ENCODE assay signal across 14 cellular contexts in genomic region chr12:122963928-122964240, GRCh38. TPM values are rescaled to one million over a fixed set of nuclear protein-coding genes. Genes with fewer than 3 reads are reported as not detected.
DNase-seq lines count a peak whose midpoint lies in the region; ATAC-seq, FAIRE-seq and TF ChIP-seq lines count a peak whose summit lies in the region.
"Had no signal": no experiment of that assay in that cellular context is flagged by ENCODE, and none has a peak within 500 bp of the region (broad histone marks: within the 10 kb centered on the region; RNA-seq: fewer than 3 reads in every experiment).

No MANE protein-coding gene starts in this region.

- TF ChIP-seq CTCF in breast epithelium (IDR thresholded peaks at IDR 0.05) (no peak), MCF 10A (IDR thresholded peaks at IDR 0.05; ENCODE audit: unreplicated experiment) (no peak), astrocyte (IDR thresholded peaks at IDR 0.05; ENCODE audit: insufficient read depth, low read depth, low read length) (no peak), kidney (IDR thresholded peaks at IDR 0.05; ENCODE audit: borderline replicate concordance, extremely low read depth, insufficient read depth) (no peak)
- no peak for TF ChIP-seq CTCF in CD4-positive, alpha-beta T cell (IDR thresholded peaks at IDR 0.05)

- no TSS peak for BruUV-seq in MCF 10A (replicated peaks; lab: Mats Ljungman, UMichigan)

- POLR2A ChIA-PET in MCF 10A (lab: Yijun Ruan, JAX): interaction anchor here (0.8 kb wide), 1 partner anchor 75 kb away, joined by 5 read pairs; no protein-coding TSS in a partner anchor
- POLR2A ChIA-PET in CD4-positive, alpha-beta T cell (lab: Charles Lee): no interaction called here

- H3K9ac ChIP-seq in astrocyte (ENCODE audit: low read length): no peak overlapping the region
- no peak overlapping the region for H3K9ac ChIP-seq in kidney (ENCODE audit: low read length in 2 of 2)

- H3K9me3 ChIP-seq in breast epithelium (no peaks in the 10 kb centered on the region), astrocyte (ENCODE audit: insufficient read depth, low read depth, low read length) (no peaks in the 10 kb centered on the region), kidney (ENCODE audit: control insufficient read depth in 1 of 2, low read length in 2 of 2) (no peaks in the 10 kb centered on the region)
- H3K9me3 ChIP-seq in CD4-positive, alpha-beta T cell (ENCODE audit: control insufficient read depth, low read length): no peaks in the 10 kb centered on the region
- H3K9me3 ChIP-seq: A549, esophagus muscularis mucosa had no signal

- peak overlapping the region; percentile 49 for H3K4me2 ChIP-seq in astrocyte (ENCODE audit: low read length)
- H3K4me2 ChIP-seq: A549 had no signal

- H3K4me1 Mint-ChIP-seq in MCF 10A (ENCODE audit: insufficient read depth, unreplicated experiment) (no peaks in the 10 kb centered on the region), astrocyte (ENCODE audit: low read depth, unreplicated experiment) (peaks cover 2% of the 10 kb centered on the region)
- H3K4me1 Mint-ChIP-seq in CD4-positive, alpha-beta T cell (ENCODE audit: low read depth): peaks cover 5% of the 10 kb centered on the region

- H3K4me3 Mint-ChIP-seq in MCF 10A (ENCODE audit: unreplicated experiment) (no peak overlapping the region), astrocyte (ENCODE audit: unreplicated experiment) (no peak overlapping the region)
- no peak overlapping the region for H3K4me3 Mint-ChIP-seq in CD4-positive, alpha-beta T cell
- H3K4me3 Mint-ChIP-seq: activated B cell treated with CpG ODN at 0.5 μM for 24 hours had no signal

- no peaks in the 10 kb centered on the region for H3K27me3 ChIP-seq in breast epithelium
- H3K27me3 ChIP-seq in astrocyte (ENCODE audit: insufficient read depth, low read length): no peaks in the 10 kb centered on the region
- no peaks in the 10 kb centered on the region for H3K27me3 ChIP-seq in CD4-positive, alpha-beta T cell (ENCODE audit: control insufficient read depth, insufficient read depth, low read length)
- H3K27me3 ChIP-seq: esophagus muscularis mucosa had no signal

- FAIRE-seq in astrocyte (lab: Jason Lieb, UNC) (no peak), kidney (lab: Jason Lieb, UNC) (no peak)
- FAIRE-seq: A549, GM18507 had no signal

- no peak for ATAC-seq in CD4-positive, alpha-beta T cell (ENCODE audit: poor library complexity)
- no peak for ATAC-seq in GM19395 (IDR thresholded peaks at IDR 0.05; ENCODE audit: unreplicated experiment)
- no peak for ATAC-seq in GM19035 (IDR thresholded peaks at IDR 0.05; ENCODE audit: unreplicated experiment)
- ATAC-seq: A549 had no signal

- H3K36me3 ChIP-seq in breast epithelium (no peaks in the 10 kb centered on the region), astrocyte (ENCODE audit: insufficient read depth, low read length) (no peaks in the 10 kb centered on the region), kidney (ENCODE audit: control insufficient read depth in 1 of 2, insufficient read depth in 2 of 2, low read length in 2 of 2) (peaks cover 0 to 5% of the 10 kb centered on the region in 2 donors)

- H3K27me3 Mint-ChIP-seq in MCF 10A (ENCODE audit: insufficient read depth, unreplicated experiment) (no peaks in the 10 kb centered on the region), astrocyte (ENCODE audit: low read depth, unreplicated experiment) (no peaks in the 10 kb centered on the region)
- no peaks in the 10 kb centered on the region for H3K27me3 Mint-ChIP-seq in CD4-positive, alpha-beta T cell
- H3K27me3 Mint-ChIP-seq: activated B cell treated with CpG ODN at 0.5 μM for 24 hours had no signal

- H3K27ac ChIP-seq in breast epithelium: peak overlapping the region in 1 of 2 donors; percentile 20
- H3K27ac ChIP-seq in astrocyte (ENCODE audit: low read depth, low read length): no peak overlapping the region
- no peak overlapping the region for H3K27ac ChIP-seq in kidney (ENCODE audit: low read depth in 2 of 2, low read length in 2 of 2)
- H3K27ac ChIP-seq in CD4-positive, alpha-beta T cell (ENCODE audit: low read depth, low read length): no peak overlapping the region
- H3K27ac ChIP-seq: A549, esophagus muscularis mucosa had no signal

- H3K36me3 Mint-ChIP-seq in MCF 10A (ENCODE audit: insufficient read depth, unreplicated experiment) (no peaks in the 10 kb centered on the region), astrocyte (ENCODE audit: low read depth, unreplicated experiment) (peaks cover 2% of the 10 kb centered on the region)
- no peaks in the 10 kb centered on the region for H3K36me3 Mint-ChIP-seq in CD4-positive, alpha-beta T cell (ENCODE audit: low read depth)

- H3K9me3 Mint-ChIP-seq in MCF 10A (ENCODE audit: unreplicated experiment): no peaks in the 10 kb centered on the region
- no peaks in the 10 kb centered on the region for H3K9me3 Mint-ChIP-seq in astrocyte (ENCODE audit: unreplicated experiment)
- H3K9me3 Mint-ChIP-seq in CD4-positive, alpha-beta T cell: no peaks in the 10 kb centered on the region
- H3K9me3 Mint-ChIP-seq: activated B cell treated with CpG ODN at 0.5 μM for 24 hours had no signal

- CTCF ChIA-PET in MCF 10A (lab: Yijun Ruan, JAX): interaction anchor here (0.6 to 3.9 kb wide), 6 partner anchors 10 to 287 kb away, joined by 3 to 15 read pairs (median 4); no protein-coding TSS in a partner anchor
- CTCF ChIA-PET in CD4-positive, alpha-beta T cell (lab: Charles Lee): no interaction called here

- H4K20me1 ChIP-seq in astrocyte (ENCODE audit: insufficient read depth, low read length): peaks cover 28% of the 10 kb centered on the region

- H3K4me1 ChIP-seq in breast epithelium: peaks cover 5 to 21% of the 10 kb centered on the region in 2 donors
- H3K4me1 ChIP-seq in astrocyte (ENCODE audit: insufficient read depth, low read length): peaks cover 23% of the 10 kb centered on the region
- peaks cover 19 to 24% of the 10 kb centered on the region in 2 donors for H3K4me1 ChIP-seq in kidney (ENCODE audit: control insufficient read depth in 1 of 2, insufficient read depth in 1 of 2, low read depth in 1 of 2, low read length in 2 of 2)

- H3K27ac Mint-ChIP-seq in MCF 10A (ENCODE audit: low read depth, unreplicated experiment) (no peak overlapping the region), astrocyte (ENCODE audit: unreplicated experiment) (no peak overlapping the region)
- no peak overlapping the region for H3K27ac Mint-ChIP-seq in CD4-positive, alpha-beta T cell
- H3K27ac Mint-ChIP-seq: activated B cell treated with CpG ODN at 0.5 μM for 24 hours had no signal

- H2AFZ ChIP-seq in astrocyte (ENCODE audit: low read depth, low read length): no peak overlapping the region

- DNase-seq in breast epithelium (ENCODE audit: low spot score in 2 of 2) (no peak), MCF 10A (ENCODE audit: unreplicated experiment) (no peak), astrocyte (ENCODE audit: low read depth) (peak; percentile 44), kidney (peak; percentile 76), ecto neural progenitor cell (ENCODE audit: low spot score) (no peak)
- DNase-seq in CD4-positive, alpha-beta T cell: no peak
- DNase-seq: activated B cell treated with CpG ODN at 0.5 μM for 24 hours; stimulated activated CD4-positive, alpha-beta T cell treated with anti-CD3 and anti-CD28 coated beads, Interleukin-2, amount 100 ng/mL, for 24 hours; stimulated activated naive CD4-positive, alpha-beta T cell had no signal

- H3K4me3 ChIP-seq in breast epithelium (peak overlapping the region in 2 of 3 donors; percentile 18 to 49), astrocyte (ENCODE audit: insufficient read depth, low read depth, low read length) (no peak overlapping the region), kidney (ENCODE audit: low read length in 2 of 2) (no peak overlapping the region)
- H3K4me3 ChIP-seq: A549, esophagus muscularis mucosa had no signal

- no peaks in the 10 kb centered on the region for H3K79me2 ChIP-seq in astrocyte (ENCODE audit: insufficient read depth, low read length)

- TF ChIP-seq POLR2A in breast epithelium (IDR thresholded peaks at IDR 0.05): no peak

- intact Hi-C loops in breast epithelium (cut with DNase I; ENCODE audit: low total_unique reads) (loop anchor here (10.0 kb wide), 1 partner anchor 81 kb away; no protein-coding TSS in a partner anchor), MCF 10A (cut with micrococcal nuclease) (no loop called here), kidney (cut with DNase I) (no loop called here)
- intact Hi-C loops in CD4-positive, alpha-beta T cell (cut with DNase I, micrococcal nuclease): no loop called here

RNA-seq across cellular contexts. Expression of gene ABCB9, which starts 2.4 kb away (rescaled TPM):
- total RNA-seq in breast epithelium (1 to 10 TPM in 2 of 3 donors, under 1 TPM in 1; 0.96 to 8.6 (median 6.2) TPM), MCF 10A (2022) (1.6 and 3.2 TPM in 2 replicates), astrocyte (11.6 and 12.9 TPM in 2 replicates), kidney (7.6 TPM)
- 4.6 TPM for polyA plus RNA-seq in kidney (ENCODE audit: insufficient read depth, low read depth, low replicate concordance)
- total RNA-seq in CD4-positive, alpha-beta T cell: 1 to 10 TPM; 5.4 to 6.2 TPM

RNA-seq across cellular contexts. Expression of gene OGFOD2, which starts 11.2 kb away (rescaled TPM):
- total RNA-seq in breast epithelium: 10 to 100 TPM in 2 of 3 donors, 1 to 10 TPM in 1; 9.0 to 16.5 (median 12.1) TPM
- 17.5 and 22.5 TPM in 2 replicates for total RNA-seq in MCF 10A (2022)
- 13.3 and 16.1 TPM in 2 replicates for total RNA-seq in astrocyte
- 22.9 TPM for total RNA-seq in kidney
- 27.5 TPM for polyA plus RNA-seq in kidney (ENCODE audit: insufficient read depth, low read depth, low replicate concordance)
- total RNA-seq in CD4-positive, alpha-beta T cell: 10 to 100 TPM; 12.0 to 14.9 TPM

RNA-seq across cellular contexts. Expression of gene ARL6IP4, which starts 16.6 kb away (rescaled TPM):
- 100 to 1,000 TPM; 196 to 279 (median 234) TPM for total RNA-seq in breast epithelium
- total RNA-seq in MCF 10A (2022): 198 and 238 TPM in 2 replicates
- 121 and 122 TPM in 2 replicates for total RNA-seq in astrocyte
- total RNA-seq in kidney: 168 TPM
- polyA plus RNA-seq in kidney (ENCODE audit: insufficient read depth, low read depth, low replicate concordance): 362 TPM
- 100 to 1,000 TPM; 140 to 142 TPM for total RNA-seq in CD4-positive, alpha-beta T cell

Comparison
In these comparisons a context has a peak if more than half of its experiments do, and no peak if none do; other contexts are left out.
1. DNase-seq: peak in astrocyte (single experiment) and kidney (single experiment); none in breast epithelium (0 of 2), MCF 10A (single experiment), CD4-positive, alpha-beta T cell (0 of 10) and ecto neural progenitor cell (single experiment).
2. H3K4me3 ChIP-seq: peak in breast epithelium (2 of 3); none in astrocyte (single experiment) and kidney (0 of 2).